ENCODE assay signal across 23 cellular contexts in the genomic region with DNA sequence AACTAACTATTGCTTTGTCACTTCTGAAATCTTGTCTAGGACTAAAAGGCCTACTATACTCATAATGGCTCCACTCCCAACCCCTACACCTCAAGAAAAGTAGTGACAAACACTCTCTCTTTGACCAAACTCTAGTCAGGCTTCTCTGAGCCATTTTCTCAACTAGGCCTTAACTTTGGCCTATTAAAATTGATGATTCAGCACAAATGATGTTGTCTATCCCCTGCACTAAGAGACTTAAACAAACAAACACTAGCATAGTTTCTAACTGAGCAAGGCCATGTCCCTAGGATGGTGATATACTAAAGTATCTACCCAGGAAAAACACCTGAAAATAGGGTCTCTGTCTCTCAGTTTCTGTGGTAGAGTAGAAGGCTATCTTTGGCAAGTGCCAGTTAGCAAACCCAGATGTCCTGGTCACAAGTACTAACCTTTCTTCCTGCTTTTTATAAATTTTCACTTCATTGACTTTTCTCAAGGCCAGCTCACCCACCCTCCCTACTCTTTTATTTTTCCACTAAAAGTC.
"Had no signal": no experiment of that assay in that cellular context is flagged by ENCODE, and none has a peak within 500 bp of the region (broad histone marks: within the 10 kb centered on the region; RNA-seq: fewer than 3 reads in every experiment).

No MANE protein-coding gene starts in this region.

- H2AFZ ChIP-seq: hepatocyte had no signal

- H3K4me2 ChIP-seq: hepatocyte had no signal

- ATAC-seq: gastrocnemius medialis; left cardiac atrium; left ventricle myocardium superior; stimulated activated effector memory CD8-positive, alpha-beta T cell treated with anti-CD3 and anti-CD28 coated beads, Interleukin-12 subunit alpha, Interleukin-12 subunit beta, amount 100 ng/mL, for 72 hours had no signal

- DNase-seq: activated CD4-positive, alpha-beta T cell treated with anti-CD3 and anti-CD28 coated beads for 4 hours; activated CD4-positive, alpha-beta T cell treated with anti-CD3 and anti-CD28 coated beads, Interleukin-2, amount 50 U/mL, for 4 hours; activated effector memory CD4-positive, alpha-beta T cell treated with anti-CD3 and anti-CD28 coated beads, Interleukin-2, amount 50 U/mL, for 16 hours; activated naive CD4-positive, alpha-beta T cell treated with anti-CD3 and anti-CD28 coated beads, Interleukin-2, amount 10 ng/mL, durations not matched to agents 7 days and 5 days; activated naive CD8-positive, alpha-beta T cell treated with anti-CD3 and anti-CD28 coated beads, Interleukin-2, amount 10 ng/mL, durations not matched to agents 7 days and 5 days; activated T-cell treated with anti-CD3 and anti-CD28 coated beads, Interleukin-2, amount 50 U/mL, for 1 hour; cerebellar nuclear complex; colonic mucosa; effector CD8-positive, alpha-beta T cell; gastrocnemius medialis; left cardiac atrium; left ventricle myocardium superior; sigmoid colon; small intestine; stimulated activated CD4-positive, alpha-beta T cell treated with anti-CD3 and anti-CD28 coated beads, Interleukin-4, amount 100 ng/mL, for 24 hours; trophoblast cell had no signal

- H3K4me3 ChIP-seq: ascending aorta, cardiac muscle cell, colonic mucosa, gastrocnemius medialis, hepatocyte, sigmoid colon, thoracic aorta had no signal

- H3K4me1 ChIP-seq: ascending aorta, colonic mucosa, gastrocnemius medialis, sigmoid colon had no signal

- H3K79me2 ChIP-seq: hepatocyte had no signal

- H3K36me3 ChIP-seq: ascending aorta, cardiac muscle cell, colonic mucosa, gastrocnemius medialis, sigmoid colon, thoracic aorta had no signal

- H3K27ac ChIP-seq: ascending aorta, cardiac muscle cell, colonic mucosa, epithelial cell of prostate, gastrocnemius medialis, hepatocyte, sigmoid colon, thoracic aorta, VCaP had no signal

- H3K27me3 ChIP-seq: ascending aorta, colonic mucosa, gastrocnemius medialis, hepatocyte, sigmoid colon had no signal

- H3K9me3 ChIP-seq: ascending aorta, colonic mucosa, gastrocnemius medialis, sigmoid colon, thoracic aorta had no signal
